8 cellular contexts compared by ENCODE assay signal in the genomic region with DNA sequence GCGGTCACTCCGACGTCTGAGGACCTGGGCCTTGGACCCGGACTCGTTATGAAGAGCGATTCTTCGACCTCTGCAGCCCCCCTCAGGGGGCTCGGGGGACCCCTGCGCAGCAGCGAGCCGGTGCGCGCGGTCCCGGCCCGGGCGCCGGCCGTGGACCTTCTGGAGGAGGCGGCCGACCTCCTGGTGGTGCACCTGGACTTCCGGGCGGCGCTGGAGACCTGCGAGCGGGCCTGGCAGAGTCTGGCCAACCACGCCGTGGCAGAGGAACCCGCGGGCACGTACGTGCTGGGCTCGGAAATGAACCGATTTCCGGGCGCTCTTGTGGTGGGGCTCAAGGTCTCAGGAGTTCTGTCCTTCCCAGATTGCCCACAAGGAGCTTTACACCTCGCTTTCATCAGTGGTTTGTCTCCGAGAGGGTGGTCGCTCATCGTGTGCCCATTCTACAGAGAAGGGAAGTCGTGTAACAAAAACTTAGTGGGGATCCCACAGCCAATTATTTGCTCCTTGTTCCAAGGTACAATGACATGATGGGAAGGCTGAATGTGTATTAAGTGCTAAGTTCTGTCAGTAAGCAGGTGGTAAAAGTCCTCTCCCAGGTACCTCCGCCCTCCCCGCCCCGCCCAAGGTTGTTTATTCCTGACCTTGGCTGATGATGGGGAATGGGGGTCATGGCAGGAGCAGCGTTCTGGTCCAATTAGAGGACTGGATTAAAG. TPM values are rescaled to one million over a fixed set of nuclear protein-coding genes. Genes with fewer than 3 reads are reported as not detected.
DNase-seq lines count a peak whose midpoint lies in the region; ATAC-seq and TF ChIP-seq lines count a peak whose summit lies in the region.

No MANE protein-coding gene starts in this region.

- no peak overlapping the region for H4K8ac ChIP-seq in mesendoderm (ENCODE audit: low read depth, low read length)

- peaks cover 13% of the 10 kb centered on the region for H3K4me1 ChIP-seq in ACC112 (ENCODE audit: control insufficient read depth, insufficient read depth, low read length, unreplicated experiment)
- peaks cover 11% of the 10 kb centered on the region; the same call in 1 of the 2 replicates for H3K4me1 ChIP-seq in HUES6 (ENCODE audit: control insufficient read depth, insufficient read depth, low read length)
- H3K4me1 ChIP-seq in duodenal mucosa (ENCODE audit: control insufficient read depth in 1 of 2, insufficient read depth in 2 of 2, low read length in 2 of 2), result peaks cover 15 to 37% of the 10 kb centered on the region in 2 donors
- peaks cover 1% of the 10 kb centered on the region for H3K4me1 ChIP-seq in mesendoderm (ENCODE audit: control insufficient read depth, low read depth, low read length)
- peaks cover 46% of the 10 kb centered on the region for H3K4me1 ChIP-seq in suprapubic skin

- H3K4ac ChIP-seq in mesendoderm (ENCODE audit: low read depth, low read length), result peak overlapping the region; percentile 81

- H3K27me3 Mint-ChIP-seq in activated B cell treated with CpG ODN at 0.5 μM for 24 hours, result no peaks in the 10 kb centered on the region

- H3K4me3 ChIP-seq in ACC112 (ENCODE audit: low read depth, low read length), result peak overlapping the region; percentile 92
- peak overlapping the region; percentile 99 for H3K4me3 ChIP-seq in HUES6 (ENCODE audit: low read depth, low read length)
- H3K4me3 ChIP-seq in duodenal mucosa (ENCODE audit: low read depth in 1 of 2, low read length in 2 of 2), result peak overlapping the region; percentile 98 to 100
- H3K4me3 ChIP-seq in mesendoderm (ENCODE audit: low read length), result peak overlapping the region; percentile 100
- H3K4me3 ChIP-seq in suprapubic skin, result peak overlapping the region; percentile 82

- peak overlapping the region; percentile 50; the same call in 1 of the 2 replicates for H3K27ac ChIP-seq in ACC112 (ENCODE audit: low read depth, low read length)
- H3K27ac ChIP-seq in HUES6 (ENCODE audit: low read depth, low read length), result peak overlapping the region; percentile 78; the same call in 1 of the 2 replicates
- H3K27ac ChIP-seq in duodenal mucosa (ENCODE audit: low read depth, low read length), result peak overlapping the region; percentile 57
- H3K27ac ChIP-seq in mesendoderm (ENCODE audit: low read depth, low read length), result peak overlapping the region; percentile 72
- peak overlapping the region; percentile 87 for H3K27ac ChIP-seq in suprapubic skin

- H4K5ac ChIP-seq in mesendoderm (ENCODE audit: low read length), result no peak overlapping the region

- peak overlapping the region; percentile 99 for H3K56ac ChIP-seq in mesendoderm (ENCODE audit: low read length)

- H2AK5ac ChIP-seq in mesendoderm (ENCODE audit: low read length), result no peak overlapping the region

- H3K27me3 ChIP-seq in ACC112 (ENCODE audit: insufficient read depth, low read length), result no peaks in the 10 kb centered on the region
- H3K27me3 ChIP-seq in HUES6 (ENCODE audit: control insufficient read depth, insufficient read depth, low read length), result no peaks in the 10 kb centered on the region
- no peaks in the 10 kb centered on the region for H3K27me3 ChIP-seq in duodenal mucosa (ENCODE audit: control insufficient read depth in 1 of 2, insufficient read depth in 2 of 2, low read length in 2 of 2)
- no peaks in the 10 kb centered on the region for H3K27me3 ChIP-seq in mesendoderm (ENCODE audit: insufficient read depth, low read length, poor library complexity)
- H3K27me3 ChIP-seq in suprapubic skin, result no peaks in the 10 kb centered on the region

- H3K9me3 ChIP-seq in HUES6 (ENCODE audit: control insufficient read depth, insufficient read depth, low read depth, low read length), result no peaks in the 10 kb centered on the region
- H3K9me3 ChIP-seq in duodenal mucosa (ENCODE audit: control insufficient read depth in 1 of 2, low read length in 2 of 2), result no peaks in the 10 kb centered on the region
- H3K9me3 ChIP-seq in suprapubic skin, result no peaks in the 10 kb centered on the region

- H3K36me3 ChIP-seq in ACC112 (ENCODE audit: insufficient read depth, low read length) (0 out of 2 replicates have a peak, but pooled peaks cover 3% of the 10 kb centered on the region), HUES6 (ENCODE audit: control insufficient read depth, insufficient read depth, low read length) (peaks cover 36% of the 10 kb centered on the region), duodenal mucosa (ENCODE audit: control insufficient read depth in 1 of 2, insufficient read depth in 2 of 2, low read length in 2 of 2) (peaks cover 19 to 38% of the 10 kb centered on the region in 2 donors), mesendoderm (ENCODE audit: control insufficient read depth, insufficient read depth, low read length) (peaks cover 11% of the 10 kb centered on the region), suprapubic skin (peaks cover 35% of the 10 kb centered on the region)

- H2BK5ac ChIP-seq in mesendoderm (ENCODE audit: low read length), result no peak overlapping the region

- DNase-seq in activated B cell treated with CpG ODN at 0.5 μM for 24 hours (peak; percentile 32), mesendoderm (peak; percentile 51), suprapubic skin (ENCODE audit: low spot score in 2 of 2) (peak in 1 of 2 donors; percentile 74)

- no peaks in the 10 kb centered on the region for H3K9me3 Mint-ChIP-seq in activated B cell treated with CpG ODN at 0.5 μM for 24 hours

- CTCF ChIA-PET in activated B cell treated with CpG ODN at 0.5 μM for 24 hours (lab: Charles Lee), result interaction anchor here (0.9 to 6.5 kb wide), 5 partner anchors 54 to 248 kb away, joined by 3 to 159 read pairs (median 8); a partner anchor contains a TSS

- H3K36me3 Mint-ChIP-seq in activated B cell treated with CpG ODN at 0.5 μM for 24 hours (ENCODE audit: low read depth), result peaks cover 44% of the 10 kb centered on the region

- peak overlapping the region; percentile 84 for H2AFZ ChIP-seq in ACC112 (ENCODE audit: low read length, unreplicated experiment)

- H3K9ac ChIP-seq in HUES6 (ENCODE audit: low read length) (peak overlapping the region; percentile 92), duodenal mucosa (ENCODE audit: low read depth in 1 of 2, low read length in 2 of 2) (peak overlapping the region; percentile 99), mesendoderm (ENCODE audit: low read length) (peak overlapping the region; percentile 99)

- H3K4me3 Mint-ChIP-seq in activated B cell treated with CpG ODN at 0.5 μM for 24 hours, result peak overlapping the region; percentile 95

- no peak for TF ChIP-seq POLR2A in suprapubic skin (IDR thresholded peaks at IDR 0.05)

- H3K4me2 ChIP-seq in mesendoderm (ENCODE audit: low read length), result peak overlapping the region; percentile 42

- peak overlapping the region; percentile 69 for H3K18ac ChIP-seq in mesendoderm (ENCODE audit: low read length)

- intact Hi-C loops in activated B cell treated with CpG ODN at 0.5 μM for 24 hours (cut with micrococcal nuclease), result loop anchor here (10.0 kb wide), 1 partner anchor 994 kb away; a partner anchor contains a TSS

- WGBS in mesendoderm (ENCODE audit: extremely low coverage, insufficient coverage, low lambda C conversion rate), result no CpG with 5 or more reads among the region's 45 CpGs
- 8% methylated on average over 36 of the region's 45 CpGs for WGBS in suprapubic skin

- no peak for TF ChIP-seq EP300 in suprapubic skin (IDR thresholded peaks at IDR 0.05)

- peaks cover 50% of the 10 kb centered on the region for H3K4me1 Mint-ChIP-seq in activated B cell treated with CpG ODN at 0.5 μM for 24 hours

- ATAC-seq in GM18861 (IDR thresholded peaks at IDR 0.05; ENCODE audit: unreplicated experiment) (peak; percentile 19), activated B cell treated with CpG ODN at 0.5 μM for 24 hours (ENCODE audit: low read depth) (no peak), GM19455 (IDR thresholded peaks at IDR 0.05; ENCODE audit: unreplicated experiment) (no peak)

- no peak overlapping the region for H2BK15ac ChIP-seq in mesendoderm (replicated peaks; ENCODE audit: low read depth)

- POLR2A ChIA-PET in activated B cell treated with CpG ODN at 0.5 μM for 24 hours (lab: Charles Lee), result interaction anchor here (0.5 to 6.3 kb wide), 12 partner anchors 16 to 439 kb away, joined by 3 to 66 read pairs (median 6); a partner anchor contains a TSS

- no peak overlapping the region for H2BK120ac ChIP-seq in mesendoderm (ENCODE audit: low read depth, low read length)

- no peak overlapping the region for H3K23ac ChIP-seq in mesendoderm (ENCODE audit: low read length)

- H3K79me2 ChIP-seq in ACC112 (ENCODE audit: control insufficient read depth, insufficient read depth, low read length, unreplicated experiment), result peaks cover 36% of the 10 kb centered on the region
- peaks cover 13% of the 10 kb centered on the region for H3K79me2 ChIP-seq in mesendoderm (ENCODE audit: control insufficient read depth, insufficient read depth, low read length)

- peaks cover 7% of the 10 kb centered on the region for H3K79me1 ChIP-seq in mesendoderm (ENCODE audit: low read length)

- TF ChIP-seq CTCF in activated B cell treated with CpG ODN at 0.5 μM for 24 hours (IDR thresholded peaks at IDR 0.05), result no peak
- no peak for TF ChIP-seq CTCF in suprapubic skin (IDR thresholded peaks at IDR 0.05)

- peak overlapping the region; percentile 97 for H3K27ac Mint-ChIP-seq in activated B cell treated with CpG ODN at 0.5 μM for 24 hours

RNA-seq across cellular contexts. Expression of a gene that starts 0.7 kb away (rescaled TPM):
- 31.5 and 35.2 TPM in 2 replicates for total RNA-seq in activated B cell treated with CpG ODN at 0.5 μM for 24 hours
- 35.2 TPM for polyA plus RNA-seq in mesendoderm (2013, experiment 1 of 2)
- 34.7 TPM for polyA plus RNA-seq in mesendoderm (2013, experiment 2 of 2)
- total RNA-seq in suprapubic skin, result 10 to 100 TPM; 31.7 to 47.3 (median 39.1) TPM

RNA-seq across cellular contexts. Expression of a gene that starts 32.1 kb away (rescaled TPM):
- total RNA-seq in activated B cell treated with CpG ODN at 0.5 μM for 24 hours, result 1.7 and 2.4 TPM in 2 replicates
- 0.91 TPM for polyA plus RNA-seq in mesendoderm (2013, experiment 1 of 2)
- polyA plus RNA-seq in mesendoderm (2013, experiment 2 of 2), result 0.97 TPM
- total RNA-seq in suprapubic skin, result 1 to 10 TPM; 1.7 to 7.1 (median 2.6) TPM

RNA-seq across cellular contexts. Expression of a gene that starts 54.1 kb away (rescaled TPM):
- total RNA-seq in activated B cell treated with CpG ODN at 0.5 μM for 24 hours, result 232 and 257 TPM in 2 replicates
- polyA plus RNA-seq in mesendoderm (2013, experiment 1 of 2), result 17.7 TPM
- 18.7 TPM for polyA plus RNA-seq in mesendoderm (2013, experiment 2 of 2)
- total RNA-seq in suprapubic skin, result 10 to 100 TPM; 30.4 to 57.1 (median 37.7) TPM
